Comparison of ENCODE assay signal across 11 cellular contexts in the genomic region with DNA sequence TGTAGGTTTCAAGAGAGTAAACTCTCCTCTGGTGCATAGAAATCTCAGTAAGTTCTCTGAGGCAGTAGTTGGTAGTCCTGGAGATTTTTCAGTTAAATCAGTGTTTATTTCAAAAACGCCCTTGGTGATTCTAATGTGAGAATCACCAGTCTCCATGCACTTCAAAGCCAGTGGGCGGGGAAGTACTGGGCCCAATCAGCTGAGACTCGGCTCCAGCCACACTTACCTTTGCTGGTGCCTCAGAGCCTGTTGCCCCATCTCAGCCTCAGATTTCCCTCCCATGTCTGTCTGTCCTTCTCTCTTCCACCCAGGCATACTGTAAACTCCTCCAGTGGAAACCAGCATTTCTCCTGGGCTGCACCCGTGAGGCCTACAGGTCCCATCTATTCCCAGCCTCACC. TPM values are rescaled to one million over a fixed set of nuclear protein-coding genes. Genes with fewer than 3 reads are reported as not detected.
A peak's percentile ranks its signal among the peaks of the same experiment; 100 is the strongest.
DNase-seq lines count a peak whose midpoint lies in the region; ATAC-seq, FAIRE-seq and TF ChIP-seq lines count a peak whose summit lies in the region.
"Had no signal": no experiment of that assay in that cellular context is flagged by ENCODE, and none has a peak within 500 bp of the region (broad histone marks: within the 10 kb centered on the region; RNA-seq: fewer than 3 reads in every experiment).

No MANE protein-coding gene starts in this region.

- H3K36me3 ChIP-seq in keratinocyte (ENCODE audit: control insufficient read depth in 2 of 2, extremely low read depth in 1 of 2, insufficient read depth in 2 of 2, low read length in 2 of 2) (no peaks in the 10 kb centered on the region), kidney (ENCODE audit: control insufficient read depth in 1 of 2, insufficient read depth in 2 of 2, low read length in 2 of 2) (no peaks in the 10 kb centered on the region)

- peak overlapping the region; percentile 76 for H2AFZ ChIP-seq in keratinocyte (ENCODE audit: control insufficient read depth, low read length)

- TF ChIP-seq CTCF in keratinocyte (optimal IDR thresholded peaks at IDR 0.05 in 1 of 3, IDR thresholded peaks at IDR 0.05 in 1 of 3, conservative IDR thresholded peaks at IDR 0.05 in 1 of 3; ENCODE audit: extremely low read depth in 1 of 3, insufficient read depth in 2 of 3, low read length in 3 of 3): no peak
- no peak for TF ChIP-seq CTCF in kidney (IDR thresholded peaks at IDR 0.05; ENCODE audit: borderline replicate concordance, extremely low read depth, insufficient read depth)

- no peaks in the 10 kb centered on the region for H3K9me3 Mint-ChIP-seq in activated naive CD8-positive, alpha-beta T cell treated with anti-CD3 and anti-CD28 coated beads for 36 hours

- H3K79me2 ChIP-seq in keratinocyte (ENCODE audit: control insufficient read depth, insufficient read depth, low read length): no peaks in the 10 kb centered on the region

- peak overlapping the region; percentile 63 for H3K27ac Mint-ChIP-seq in activated naive CD8-positive, alpha-beta T cell treated with anti-CD3 and anti-CD28 coated beads for 36 hours

- peak overlapping the region in 2 of 3 experiments; percentile 56 to 61 for H3K4me3 ChIP-seq in keratinocyte (ENCODE audit: control insufficient read depth in 2 of 3, extremely low read depth in 1 of 3, insufficient read depth in 2 of 3, low read depth in 1 of 3, low read length in 3 of 3)
- no peak overlapping the region for H3K4me3 ChIP-seq in kidney (ENCODE audit: low read length in 2 of 2)

- no peaks in the 10 kb centered on the region for H3K9me3 ChIP-seq in keratinocyte (ENCODE audit: control insufficient read depth, low read depth, low read length)
- no peaks in the 10 kb centered on the region for H3K9me3 ChIP-seq in kidney (ENCODE audit: control insufficient read depth in 1 of 2, low read length in 2 of 2)

- dilution Hi-C loops in keratinocyte (cut with MboI; ENCODE audit: extremely low pct_ligation_motif_present, low sequenced_read_pairs): no loop called here

- FAIRE-seq in keratinocyte (lab: Jason Lieb, UNC) (no peak), kidney (lab: Jason Lieb, UNC) (no peak)
- FAIRE-seq: colon had no signal

- H3K27me3 Mint-ChIP-seq in activated naive CD8-positive, alpha-beta T cell treated with anti-CD3 and anti-CD28 coated beads for 36 hours: peaks cover 8% of the 10 kb centered on the region

- H3K9me1 ChIP-seq in keratinocyte (ENCODE audit: control insufficient read depth, extremely low read depth, insufficient read depth, low read length): no peaks in the 10 kb centered on the region

- H3K4me2 ChIP-seq in keratinocyte (ENCODE audit: control insufficient read depth, extremely low read depth, insufficient read depth, low read depth, low read length): peak overlapping the region; percentile 73

- H3K27me3 ChIP-seq in keratinocyte (ENCODE audit: control insufficient read depth, extremely low read depth, insufficient read depth, low read length): no peaks in the 10 kb centered on the region

- no peak for ATAC-seq in GM18868 (IDR thresholded peaks at IDR 0.05; ENCODE audit: unreplicated experiment)
- no peak for ATAC-seq in HG03342 (IDR thresholded peaks at IDR 0.05; ENCODE audit: unreplicated experiment)

- H3K4me1 Mint-ChIP-seq in activated naive CD8-positive, alpha-beta T cell treated with anti-CD3 and anti-CD28 coated beads for 36 hours: peaks cover 18% of the 10 kb centered on the region

- intact Hi-C loops in kidney (cut with DNase I): loop anchor here (10.0 kb wide), 1 partner anchor 53 kb away; no protein-coding TSS in a partner anchor

- H3K4me1 ChIP-seq in keratinocyte (ENCODE audit: control insufficient read depth, extremely low read depth, insufficient read depth, low read length) (peaks cover 23% of the 10 kb centered on the region), kidney (ENCODE audit: control insufficient read depth in 1 of 2, insufficient read depth in 1 of 2, low read depth in 1 of 2, low read length in 2 of 2) (peaks cover 0 to 7% of the 10 kb centered on the region in 2 donors)

- no peaks in the 10 kb centered on the region for H3K36me3 Mint-ChIP-seq in activated naive CD8-positive, alpha-beta T cell treated with anti-CD3 and anti-CD28 coated beads for 36 hours

- no peaks in the 10 kb centered on the region for H4K20me1 ChIP-seq in keratinocyte (ENCODE audit: control insufficient read depth, extremely low read depth, insufficient read depth, low read length)

- peak overlapping the region; percentile 38 for H3K4me3 Mint-ChIP-seq in activated naive CD8-positive, alpha-beta T cell treated with anti-CD3 and anti-CD28 coated beads for 36 hours

- peak; percentile 20 for DNase-seq in stimulated activated CD4-positive, alpha-beta T cell treated with anti-CD3 and anti-CD28 coated beads, Interleukin-15, amount 100 ng/mL, for 24 hours
- no peak for DNase-seq in stimulated activated CD4-positive, alpha-beta T cell treated with anti-CD3 and anti-CD28 coated beads, Interleukin-4, amount 100 ng/mL, for 1 hour
- no peak for DNase-seq in activated naive CD8-positive, alpha-beta T cell treated with anti-CD3 and anti-CD28 coated beads for 36 hours
- DNase-seq in keratinocyte (ENCODE audit: low read depth, low spot score) (no peak), kidney (no peak), CD1c-positive myeloid dendritic cell (ENCODE audit: extremely low spot score) (no peak)
- DNase-seq: NCI-H1436 treated with DMSO at 0.1 percent for 48 hours, posterior cingulate gyrus had no signal

- H3K9ac ChIP-seq in keratinocyte (ENCODE audit: control insufficient read depth, extremely low read depth, insufficient read depth, low read length) (peak overlapping the region; percentile 49), kidney (ENCODE audit: low read length in 2 of 2) (no peak overlapping the region)

- H3K27ac ChIP-seq in keratinocyte (ENCODE audit: control insufficient read depth, insufficient read depth, low read length) (peak overlapping the region; percentile 87), kidney (ENCODE audit: low read depth in 2 of 2, low read length in 2 of 2) (no peak overlapping the region)

RNA-seq across cellular contexts. Expression of a gene that starts 7.4 kb away (rescaled TPM):
- total RNA-seq in activated naive CD8-positive, alpha-beta T cell treated with anti-CD3 and anti-CD28 coated beads for 36 hours: 1 to 10 TPM; 7.3 to 9.5 TPM
- polyA plus RNA-seq in keratinocyte (42.9 to 57.6 TPM (median 43.7 TPM) in 3 replicates), kidney (ENCODE audit: insufficient read depth, low read depth, low replicate concordance) (168 TPM)
- polyA plus RNA-seq in keratinocyte (2011; ENCODE audit: low read depth): 24.6 TPM
- polyA plus RNA-seq in keratinocyte (2011; cell fraction: cytosol; rRNA removed): 34.6 and 53.1 TPM in 2 replicates
- polyA plus RNA-seq in keratinocyte (2011; cell fraction: nucleus; rRNA removed): 43.3 and 67.4 TPM in 2 replicates
- polyA plus RNA-seq in keratinocyte (2012; ENCODE audit: low replicate concordance): 36.2 and 44.2 TPM in 2 replicates
- polyA minus RNA-seq in keratinocyte: 3.9 to 21.6 TPM (median 12.9 TPM) in 3 replicates
- 8.4 TPM for polyA minus RNA-seq in keratinocyte (2011; cell fraction: cytosol; rRNA and poly(A)+ RNA removed)
- polyA minus RNA-seq in keratinocyte (2011; cell fraction: nucleus; rRNA and poly(A)+ RNA removed): 10.0 and 10.2 TPM in 2 replicates
- total RNA-seq in kidney: 62.8 TPM

Comparison
In these comparisons a context has a peak if more than half of its experiments do, and no peak if none do; other contexts are left out.
1. H3K4me3 ChIP-seq: peak in keratinocyte (2 of 3); none in kidney (0 of 2).